Comparison of ENCODE assay signal across 3 cellular contexts in the genomic region with DNA sequence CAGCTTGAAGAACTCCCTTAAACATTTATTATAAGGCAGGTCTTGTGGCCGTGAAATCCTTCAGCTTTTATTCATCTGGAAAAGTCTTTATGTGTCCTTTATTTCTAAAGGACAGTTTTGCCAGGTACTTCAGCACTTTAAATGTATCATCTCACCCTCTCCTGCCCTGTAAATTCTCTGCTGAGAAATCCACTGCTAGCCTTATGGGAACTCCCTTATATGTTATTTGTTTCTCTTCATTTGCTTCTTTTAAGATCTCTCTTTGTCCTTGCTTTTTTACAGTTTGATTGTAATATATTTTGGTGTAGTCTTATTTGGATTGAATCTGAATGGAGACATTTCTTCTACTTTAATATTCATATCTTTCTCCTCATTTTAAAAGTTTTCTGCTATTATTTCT.
"Had no signal": no experiment of that assay in that cellular context is flagged by ENCODE, and none has a peak within 500 bp of the region (broad histone marks: within the 10 kb centered on the region; RNA-seq: fewer than 3 reads in every experiment).

No MANE protein-coding gene starts in this region.

- H3K4me3 ChIP-seq: GM12878 had no signal

- ATAC-seq: GM12878 had no signal

- DNase-seq: GDM1, GF-D8 had no signal
